Comparison of ENCODE assay signal across 17 cellular contexts in the genomic region with DNA sequence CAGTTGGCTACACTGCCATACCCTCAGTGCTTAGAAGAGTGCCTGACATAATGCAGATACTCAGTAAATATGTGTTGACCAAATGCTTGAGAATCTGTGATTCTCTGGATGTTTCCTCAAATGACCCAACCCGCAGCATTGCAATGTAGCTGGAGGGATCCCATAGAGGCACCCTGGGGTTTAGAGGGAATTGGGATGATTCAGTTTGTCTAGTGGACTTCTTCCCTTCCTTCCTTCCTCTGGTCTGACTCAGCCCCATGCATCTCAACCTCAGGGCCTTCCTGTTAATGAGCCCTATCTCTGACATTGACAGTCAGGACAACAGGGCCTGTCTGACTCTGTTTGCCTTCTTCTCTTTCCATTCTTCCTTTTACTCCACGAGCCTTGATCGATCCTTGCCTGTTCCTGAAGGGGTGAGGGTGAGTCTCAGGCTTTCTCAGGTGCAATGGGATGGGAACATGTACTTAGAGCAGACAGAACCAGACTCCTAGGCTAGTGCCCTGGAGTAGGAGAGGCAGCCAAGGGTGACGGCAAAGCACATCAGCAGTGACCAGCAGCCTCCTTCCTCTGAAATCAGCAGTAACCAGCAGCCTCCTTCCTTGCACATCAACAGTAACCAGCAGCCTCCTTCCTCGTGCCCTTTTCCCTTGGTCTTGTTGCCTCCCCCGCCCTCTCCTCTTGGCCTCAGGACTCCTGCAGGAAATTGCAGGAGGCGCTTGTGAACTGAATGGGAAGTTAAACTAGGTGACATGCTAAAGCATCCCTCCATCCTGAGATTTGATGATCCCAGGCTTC.
A peak's percentile ranks its signal among the peaks of the same experiment; 100 is the strongest.
DNase-seq lines count a peak whose midpoint lies in the region; FAIRE-seq and TF ChIP-seq lines count a peak whose summit lies in the region.
"Had no signal": no experiment of that assay in that cellular context is flagged by ENCODE, and none has a peak within 500 bp of the region (broad histone marks: within the 10 kb centered on the region; RNA-seq: fewer than 3 reads in every experiment).

No MANE protein-coding gene starts in this region.

- H3K4me3 ChIP-seq in bronchial epithelial cell (ENCODE audit: low read depth, low read length): no peak overlapping the region
- H3K4me3 ChIP-seq: ascending aorta, Peyer's patch had no signal

- in situ Hi-C loops in KBM-7 (cut with MboI; ENCODE audit: low pct_unique_long_range_greater_than_20kb, low sequenced_read_pairs): no loop called here

- H3K36me3 ChIP-seq in bronchial epithelial cell (ENCODE audit: control insufficient read depth, insufficient read depth, low read length): no peaks in the 10 kb centered on the region
- H3K36me3 ChIP-seq: ascending aorta, Peyer's patch had no signal

- DNase-seq in AG08396 (ENCODE audit: low spot score): peak; percentile 26
- peak; percentile 96 for DNase-seq in HT1080 (ENCODE audit: low read depth)
- DNase-seq in bronchial epithelial cell (ENCODE audit: low read depth): peak; percentile 61
- peak; percentile 72 for DNase-seq in kidney tubule cell (ENCODE audit: low spot score)
- no peak for DNase-seq in GF-D8 (lab: John Stamatoyannopoulos, UW)
- no peak for DNase-seq in GM20000 (ENCODE audit: low spot score)
- DNase-seq in NCI-H446 (lab: John Stamatoyannopoulos, UW): no peak
- DNase-seq in KBM-7: no peak
- DNase-seq: activated gamma-delta T cell, hippocampal formation, NCI-H2107, NCI-H774, Peyer's patch, retina had no signal

- FAIRE-seq in bronchial epithelial cell (lab: Jason Lieb, UNC): peak; percentile 28
- FAIRE-seq: D721Med, urothelium cell line had no signal

- TF ChIP-seq CTCF in bronchial epithelial cell (IDR thresholded peaks at IDR 0.05; ENCODE audit: insufficient read depth, low read length, severe bottlenecking) (no peak), GM20000 (IDR thresholded peaks at IDR 0.05; ENCODE audit: extremely low read depth, missing control alignments) (no peak)

- H3K27me3 ChIP-seq in bronchial epithelial cell (ENCODE audit: control insufficient read depth, insufficient read depth, low read length): no peaks in the 10 kb centered on the region
- H3K27me3 ChIP-seq: ascending aorta, Peyer's patch had no signal

Comparison
In these comparisons a context has a peak if more than half of its experiments do, and no peak if none do; other contexts are left out.
1. DNase-seq: peak in AG08396 (single experiment), HT1080 (single experiment), bronchial epithelial cell (single experiment) and kidney tubule cell (single experiment); none in GF-D8 (single experiment), GM20000 (single experiment), NCI-H446 (0 of 2) and KBM-7 (single experiment).